In the genomic region with DNA sequence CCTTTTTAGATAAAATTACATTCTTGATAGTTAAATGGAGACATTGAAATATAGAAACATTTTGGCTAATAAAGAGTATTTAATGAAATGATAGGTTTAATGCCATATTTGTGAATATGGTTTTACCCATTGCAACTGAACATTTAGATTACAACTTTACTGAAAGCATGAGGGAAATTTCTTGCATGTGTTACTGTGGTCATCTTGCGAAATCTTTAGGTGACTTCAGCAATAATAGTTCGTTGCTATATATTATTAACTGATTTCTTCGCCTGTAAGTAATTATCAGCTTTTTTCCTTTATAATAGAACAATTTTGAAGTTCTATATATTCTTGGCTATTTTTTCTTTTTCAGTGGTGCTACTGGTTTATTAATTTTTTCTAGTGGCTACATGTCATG, we compare ENCODE assay signal across 20 cellular contexts.
"Had no signal": no experiment of that assay in that cellular context is flagged by ENCODE, and none has a peak within 500 bp of the region (broad histone marks: within the 10 kb centered on the region; RNA-seq: fewer than 3 reads in every experiment).

No MANE protein-coding gene starts in this region.

- H3K9me3 Mint-ChIP-seq: activated CD4-positive, alpha-beta T cell treated with anti-CD3 and anti-CD28 coated beads, Interleukin-2, amount 10 ng/mL, durations not matched to agents 24 days and 14 days; activated CD8-positive, alpha-beta T cell treated with anti-CD3 and anti-CD28 coated beads for 36 hours; activated T-helper 17 cell treated with anti-CD3 and anti-CD28 coated beads, Interleukin-2, amount 50 U/mL, for 72 hours; endodermal cell; naive thymus-derived CD4-positive, alpha-beta T cell; stimulated activated naive B cell treated with anti-CD40 and anti-IgM and Interleukin-4, amounts not matched to agents 10 μg/mL and 1 μg/mL and 100 μg/mL, for 72 hours; T-cell had no signal

- H3K27ac Mint-ChIP-seq: activated CD4-positive, alpha-beta T cell treated with anti-CD3 and anti-CD28 coated beads, Interleukin-2, amount 10 ng/mL, durations not matched to agents 24 days and 14 days; activated CD8-positive, alpha-beta T cell treated with anti-CD3 and anti-CD28 coated beads for 36 hours; activated naive CD8-positive, alpha-beta T cell treated with anti-CD3 and anti-CD28 coated beads, Interleukin-2, amount 10 ng/mL, durations not matched to agents 7 days and 5 days; activated T-helper 17 cell treated with anti-CD3 and anti-CD28 coated beads, Interleukin-2, amount 50 U/mL, for 72 hours; brain; endodermal cell; stimulated activated naive B cell treated with anti-CD40 and anti-IgM and Interleukin-4, amounts not matched to agents 10 μg/mL and 1 μg/mL and 100 μg/mL, for 72 hours had no signal

- H3K4me3 ChIP-seq: colonic mucosa, gastrocnemius medialis, sigmoid colon, spleen had no signal

- ATAC-seq: activated CD8-positive, alpha-beta T cell treated with anti-CD3 and anti-CD28 coated beads for 36 hours; activated T-helper 17 cell treated with anti-CD3 and anti-CD28 coated beads, Interleukin-2, amount 50 U/mL, for 72 hours; gastrocnemius medialis; naive thymus-derived CD4-positive, alpha-beta T cell; stimulated activated naive B cell treated with anti-CD40 and anti-IgM and Interleukin-4, amounts not matched to agents 10 μg/mL and 1 μg/mL and 100 μg/mL, for 72 hours; T-cell had no signal

- H3K4me1 ChIP-seq: colonic mucosa, gastrocnemius medialis, sigmoid colon had no signal

- H3K9me3 ChIP-seq: colonic mucosa, gastrocnemius medialis, sigmoid colon had no signal

- H3K4me3 Mint-ChIP-seq: activated CD4-positive, alpha-beta T cell treated with anti-CD3 and anti-CD28 coated beads, Interleukin-2, amount 10 ng/mL, durations not matched to agents 24 days and 14 days; activated CD8-positive, alpha-beta T cell treated with anti-CD3 and anti-CD28 coated beads for 36 hours; activated naive CD8-positive, alpha-beta T cell treated with anti-CD3 and anti-CD28 coated beads, Interleukin-2, amount 10 ng/mL, durations not matched to agents 7 days and 5 days; activated T-helper 17 cell treated with anti-CD3 and anti-CD28 coated beads, Interleukin-2, amount 50 U/mL, for 72 hours; brain; endodermal cell; naive thymus-derived CD4-positive, alpha-beta T cell; stimulated activated naive B cell treated with anti-CD40 and anti-IgM and Interleukin-4, amounts not matched to agents 10 μg/mL and 1 μg/mL and 100 μg/mL, for 72 hours; T-cell had no signal

- DNase-seq: activated CD4-positive, alpha-beta T cell treated with anti-CD3 and anti-CD28 coated beads, Interleukin-2, amount 10 ng/mL, durations not matched to agents 24 days and 14 days; activated CD8-positive, alpha-beta T cell treated with anti-CD3 and anti-CD28 coated beads for 36 hours; activated naive CD4-positive, alpha-beta T cell; activated naive CD8-positive, alpha-beta T cell treated with anti-CD3 and anti-CD28 coated beads, Interleukin-2, amount 10 ng/mL, durations not matched to agents 7 days and 5 days; activated T-cell treated with anti-CD3 and anti-CD28 coated beads, Interleukin-2, amount 50 U/mL, for 1 hour; anterior cingulate cortex; caudate nucleus; colonic mucosa; endodermal cell; gastrocnemius medialis; head of caudate nucleus; mesenchymal stem cell; naive thymus-derived CD4-positive, alpha-beta T cell; sigmoid colon; spleen; stimulated activated naive B cell treated with anti-CD40 and anti-IgM and Interleukin-4, amounts not matched to agents 10 μg/mL and 1 μg/mL and 100 μg/mL, for 72 hours; T-cell had no signal

- H3K4me1 Mint-ChIP-seq: brain; stimulated activated naive B cell treated with anti-CD40 and anti-IgM and Interleukin-4, amounts not matched to agents 10 μg/mL and 1 μg/mL and 100 μg/mL, for 72 hours had no signal

- H3K27ac ChIP-seq: colonic mucosa, epithelial cell of prostate, gastrocnemius medialis, sigmoid colon, spleen had no signal

- H3K36me3 ChIP-seq: colonic mucosa had no signal

- H3K27me3 ChIP-seq: colonic mucosa, gastrocnemius medialis, sigmoid colon, spleen had no signal

- H3K27me3 Mint-ChIP-seq: activated CD4-positive, alpha-beta T cell treated with anti-CD3 and anti-CD28 coated beads, Interleukin-2, amount 10 ng/mL, durations not matched to agents 24 days and 14 days; activated CD8-positive, alpha-beta T cell treated with anti-CD3 and anti-CD28 coated beads for 36 hours; activated naive CD8-positive, alpha-beta T cell treated with anti-CD3 and anti-CD28 coated beads, Interleukin-2, amount 10 ng/mL, durations not matched to agents 7 days and 5 days; activated T-helper 17 cell treated with anti-CD3 and anti-CD28 coated beads, Interleukin-2, amount 50 U/mL, for 72 hours; brain; naive thymus-derived CD4-positive, alpha-beta T cell; stimulated activated naive B cell treated with anti-CD40 and anti-IgM and Interleukin-4, amounts not matched to agents 10 μg/mL and 1 μg/mL and 100 μg/mL, for 72 hours; T-cell had no signal
